ENCODE assay signal across 9 cellular contexts in the genomic region with DNA sequence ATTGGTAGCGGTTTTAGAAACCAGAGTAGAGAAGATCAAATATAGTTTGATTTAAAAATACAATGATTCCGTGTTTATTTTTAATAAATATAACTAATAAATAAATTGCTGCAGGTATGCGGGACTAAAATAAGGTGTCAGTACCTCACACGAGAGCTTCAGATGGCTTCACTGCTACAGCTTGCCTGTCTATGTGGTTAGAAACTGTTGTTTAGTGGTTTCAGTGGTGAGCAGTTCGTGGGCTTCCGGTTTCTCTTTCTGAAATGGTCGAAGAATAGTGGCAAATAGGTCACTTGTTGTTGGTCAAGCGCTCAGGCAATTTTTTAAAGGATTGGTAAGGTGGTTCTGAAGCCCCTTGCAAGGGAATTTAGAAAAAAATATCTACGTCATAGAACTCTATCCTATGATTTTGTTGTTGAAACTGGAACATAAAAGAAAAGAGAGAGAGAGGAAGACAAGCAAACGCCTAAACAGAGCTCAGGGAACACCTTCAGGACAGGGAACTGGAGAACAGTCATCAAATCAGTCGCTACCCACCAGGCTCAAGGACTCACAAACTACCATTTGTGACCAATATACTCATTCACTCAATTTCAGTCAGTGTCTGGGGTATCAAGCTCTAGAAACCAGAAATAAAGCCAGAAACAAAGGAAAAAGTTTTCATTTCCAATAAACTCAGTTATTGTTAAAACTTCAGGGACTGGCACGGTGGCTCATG. TPM values are rescaled to one million over a fixed set of nuclear protein-coding genes. Genes with fewer than 3 reads are reported as not detected.
A peak's percentile ranks its signal among the peaks of the same experiment; 100 is the strongest.
DNase-seq lines count a peak whose midpoint lies in the region; ATAC-seq, FAIRE-seq and TF ChIP-seq lines count a peak whose summit lies in the region.
"Had no signal": no experiment of that assay in that cellular context is flagged by ENCODE, and none has a peak within 500 bp of the region (broad histone marks: within the 10 kb centered on the region; RNA-seq: fewer than 3 reads in every experiment).

No MANE protein-coding gene starts in this region.

- ATAC-seq in HG03442 (IDR thresholded peaks at IDR 0.05; ENCODE audit: unreplicated experiment) (peak; percentile 73), HG03097 (IDR thresholded peaks at IDR 0.05; ENCODE audit: low FRiP score, unreplicated experiment) (no peak)
- peak; percentile 64 for ATAC-seq in activated CD8-positive, alpha-beta T cell treated with anti-CD3 and anti-CD28 coated beads for 36 hours

- H3K4me3 Mint-ChIP-seq in activated CD8-positive, alpha-beta T cell treated with anti-CD3 and anti-CD28 coated beads for 36 hours = peak overlapping the region; percentile 67

- no peak for TF ChIP-seq POLR2A in H54 (IDR thresholded peaks at IDR 0.05; ENCODE audit: low read depth, low read length)

- no peaks in the 10 kb centered on the region for H3K9me3 Mint-ChIP-seq in activated CD8-positive, alpha-beta T cell treated with anti-CD3 and anti-CD28 coated beads for 36 hours

- intact Hi-C loops in activated CD8-positive, alpha-beta T cell treated with anti-CD3 and anti-CD28 coated beads for 36 hours (cut with micrococcal nuclease) = no loop called here

- H3K36me3 Mint-ChIP-seq in activated CD8-positive, alpha-beta T cell treated with anti-CD3 and anti-CD28 coated beads for 36 hours (ENCODE audit: low read depth) = no peaks in the 10 kb centered on the region

- DNase-seq in GF-D8 (lab: John Stamatoyannopoulos, UW) (peak; percentile 64), GM20000 (ENCODE audit: low spot score) (peak; percentile 57), H54 (ENCODE audit: insufficient read length, low spot score) (no peak)
- peak; percentile 34 for DNase-seq in activated CD8-positive, alpha-beta T cell treated with anti-CD3 and anti-CD28 coated beads for 36 hours
- no peak for DNase-seq in central memory CD4-positive, alpha-beta T cell
- DNase-seq in activated CD4-positive, alpha-beta T cell treated with anti-CD3 and anti-CD28 coated beads for 4 hours = no peak

- TF ChIP-seq CTCF in GM20000 (IDR thresholded peaks at IDR 0.05; ENCODE audit: extremely low read depth, missing control alignments) = no peak
- TF ChIP-seq CTCF in activated CD8-positive, alpha-beta T cell treated with anti-CD3 and anti-CD28 coated beads for 36 hours (IDR thresholded peaks at IDR 0.05) = no peak

- CTCF ChIA-PET in activated CD8-positive, alpha-beta T cell treated with anti-CD3 and anti-CD28 coated beads for 36 hours (lab: Charles Lee) = interaction anchor here (1.7 to 2.5 kb wide), 2 partner anchors 8 to 12 kb away, joined by 4 to 14 read pairs; no protein-coding TSS in a partner anchor

- POLR2A ChIA-PET in activated CD8-positive, alpha-beta T cell treated with anti-CD3 and anti-CD28 coated beads for 36 hours (lab: Charles Lee) = interaction anchor here (0.6 kb wide), 1 partner anchor 58 kb away, joined by 3 read pairs; no protein-coding TSS in a partner anchor

- FAIRE-seq in H54 (lab: Jason Lieb, UNC) = no peak
- FAIRE-seq: TTC549 had no signal

- peaks cover 1% of the 10 kb centered on the region for H3K27me3 Mint-ChIP-seq in activated CD8-positive, alpha-beta T cell treated with anti-CD3 and anti-CD28 coated beads for 36 hours

- peaks cover 38% of the 10 kb centered on the region for H3K4me1 Mint-ChIP-seq in activated CD8-positive, alpha-beta T cell treated with anti-CD3 and anti-CD28 coated beads for 36 hours (ENCODE audit: low read depth)

- H3K27ac Mint-ChIP-seq in activated CD8-positive, alpha-beta T cell treated with anti-CD3 and anti-CD28 coated beads for 36 hours = peak overlapping the region; percentile 76

RNA-seq across cellular contexts. Expression of a gene that starts 31.3 kb away (rescaled TPM):
- total RNA-seq in activated CD8-positive, alpha-beta T cell treated with anti-CD3 and anti-CD28 coated beads for 36 hours = 1 to 10 TPM; 6.9 to 7.5 TPM

Comparison
In these comparisons a context has a peak if more than half of its experiments do, and no peak if none do; other contexts are left out.
1. DNase-seq: peak in GF-D8 (single experiment), GM20000 (single experiment) and activated CD8-positive, alpha-beta T cell treated with anti-CD3 and anti-CD28 coated beads for 36 hours (single experiment); none in central memory CD4-positive, alpha-beta T cell (single experiment), H54 (single experiment) and activated CD4-positive, alpha-beta T cell treated with anti-CD3 and anti-CD28 coated beads for 4 hours (0 of 2).